In the genomic region with DNA sequence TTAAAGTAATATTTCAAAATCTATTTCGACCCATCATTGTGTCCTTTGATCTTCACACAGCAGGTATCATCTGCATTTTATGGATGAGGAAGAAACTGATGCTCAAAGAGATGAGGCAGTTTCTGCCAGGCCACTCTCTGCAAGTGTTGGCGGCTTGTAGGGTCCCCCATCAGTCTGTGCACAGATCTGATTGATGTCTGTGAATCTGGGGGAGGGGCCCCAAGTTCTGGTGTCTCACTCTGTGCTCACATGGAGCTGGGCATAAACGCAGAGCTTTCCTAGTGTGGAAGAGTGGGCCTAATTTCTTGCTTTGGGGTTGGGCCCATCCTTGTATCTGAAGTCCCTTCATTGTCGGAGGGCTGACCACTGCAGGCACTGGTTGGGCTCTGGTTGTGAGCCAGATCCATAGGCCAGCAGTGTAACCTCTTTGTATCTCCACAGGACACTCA, we compare ENCODE assay signal across 9 cellular contexts. TPM values are rescaled to one million over a fixed set of nuclear protein-coding genes. Genes with fewer than 3 reads are reported as not detected.
A peak's percentile ranks its signal among the peaks of the same experiment; 100 is the strongest.
DNase-seq lines count a peak whose midpoint lies in the region; ATAC-seq, FAIRE-seq and TF ChIP-seq lines count a peak whose summit lies in the region.
"Had no signal": no experiment of that assay in that cellular context is flagged by ENCODE, and none has a peak within 500 bp of the region (broad histone marks: within the 10 kb centered on the region; RNA-seq: fewer than 3 reads in every experiment).

No MANE protein-coding gene starts in this region.

- H3K9me3 ChIP-seq in kidney (ENCODE audit: control insufficient read depth in 1 of 2, low read length in 2 of 2) (no peaks in the 10 kb centered on the region), upper lobe of right lung (no peaks in the 10 kb centered on the region)

- ATAC-seq in activated naive CD8-positive, alpha-beta T cell treated with anti-CD3 and anti-CD28 coated beads, Interleukin-2, amount 50 U/mL, for 24 hours, result no peak
- ATAC-seq in upper lobe of right lung, result no peak

- no peak for DNase-seq in activated naive CD4-positive, alpha-beta T cell treated with anti-CD3 and anti-CD28 coated beads, Interleukin-2, amount 50 U/mL, for 16 hours
- DNase-seq in activated naive CD8-positive, alpha-beta T cell treated with anti-CD3 and anti-CD28 coated beads, Interleukin-2, amount 50 U/mL, for 24 hours, result no peak
- DNase-seq in kidney, result peak; percentile 28
- DNase-seq in upper lobe of right lung, result peak; percentile 20
- DNase-seq in NCI-H1436 treated with DMSO at 0.1 percent for 48 hours (lab: John Stamatoyannopoulos, UW), result no peak
- DNase-seq in superior temporal gyrus (ENCODE audit: extremely low spot score), result no peak
- no peak for DNase-seq in NCI-H2107 treated with DMSO at 0.1 percent for 48 hours (lab: John Stamatoyannopoulos, UW; ENCODE audit: unreplicated experiment)
- DNase-seq: NCI-H1930 had no signal

- peaks cover 43% of the 10 kb centered on the region for H3K4me1 Mint-ChIP-seq in activated naive CD4-positive, alpha-beta T cell treated with anti-CD3 and anti-CD28 coated beads, Interleukin-2, amount 50 U/mL, for 24 hours
- peaks cover 53% of the 10 kb centered on the region for H3K4me1 Mint-ChIP-seq in activated naive CD8-positive, alpha-beta T cell treated with anti-CD3 and anti-CD28 coated beads, Interleukin-2, amount 50 U/mL, for 24 hours

- no peaks in the 10 kb centered on the region for H3K27me3 Mint-ChIP-seq in activated naive CD4-positive, alpha-beta T cell treated with anti-CD3 and anti-CD28 coated beads, Interleukin-2, amount 50 U/mL, for 24 hours
- peaks cover 3% of the 10 kb centered on the region for H3K27me3 Mint-ChIP-seq in activated naive CD8-positive, alpha-beta T cell treated with anti-CD3 and anti-CD28 coated beads, Interleukin-2, amount 50 U/mL, for 24 hours

- peaks cover 12% of the 10 kb centered on the region for H3K36me3 Mint-ChIP-seq in activated naive CD4-positive, alpha-beta T cell treated with anti-CD3 and anti-CD28 coated beads, Interleukin-2, amount 50 U/mL, for 24 hours
- peaks cover 57% of the 10 kb centered on the region for H3K36me3 Mint-ChIP-seq in activated naive CD8-positive, alpha-beta T cell treated with anti-CD3 and anti-CD28 coated beads, Interleukin-2, amount 50 U/mL, for 24 hours (ENCODE audit: low read depth)

- no peak for FAIRE-seq in kidney (lab: Jason Lieb, UNC)

- peak overlapping the region; percentile 94 for H3K4me3 Mint-ChIP-seq in activated naive CD4-positive, alpha-beta T cell treated with anti-CD3 and anti-CD28 coated beads, Interleukin-2, amount 50 U/mL, for 24 hours
- H3K4me3 Mint-ChIP-seq in activated naive CD8-positive, alpha-beta T cell treated with anti-CD3 and anti-CD28 coated beads, Interleukin-2, amount 50 U/mL, for 24 hours, result peak overlapping the region; percentile 94

- TF ChIP-seq CTCF in kidney (IDR thresholded peaks at IDR 0.05; ENCODE audit: borderline replicate concordance, extremely low read depth, insufficient read depth) (no peak), upper lobe of right lung (IDR thresholded peaks at IDR 0.05) (no peak)

- H3K4me3 ChIP-seq in kidney (ENCODE audit: low read length in 2 of 2) (peak overlapping the region in 1 of 2 donors; percentile 82), upper lobe of right lung (peak overlapping the region; percentile 91)

- H3K27ac Mint-ChIP-seq in activated naive CD4-positive, alpha-beta T cell treated with anti-CD3 and anti-CD28 coated beads, Interleukin-2, amount 50 U/mL, for 24 hours, result peak overlapping the region; percentile 80
- peak overlapping the region; percentile 94 for H3K27ac Mint-ChIP-seq in activated naive CD8-positive, alpha-beta T cell treated with anti-CD3 and anti-CD28 coated beads, Interleukin-2, amount 50 U/mL, for 24 hours

- H3K36me3 ChIP-seq in kidney (ENCODE audit: control insufficient read depth in 1 of 2, insufficient read depth in 2 of 2, low read length in 2 of 2) (peaks cover 9% of the 10 kb centered on the region in 2 donors), upper lobe of right lung (peaks cover 56% of the 10 kb centered on the region)

- H3K27ac ChIP-seq in kidney (ENCODE audit: low read depth in 2 of 2, low read length in 2 of 2) (no peak overlapping the region), upper lobe of right lung (peak overlapping the region; percentile 60)

- no peaks in the 10 kb centered on the region for H3K9me3 Mint-ChIP-seq in activated naive CD4-positive, alpha-beta T cell treated with anti-CD3 and anti-CD28 coated beads, Interleukin-2, amount 50 U/mL, for 24 hours
- no peaks in the 10 kb centered on the region for H3K9me3 Mint-ChIP-seq in activated naive CD8-positive, alpha-beta T cell treated with anti-CD3 and anti-CD28 coated beads, Interleukin-2, amount 50 U/mL, for 24 hours

- H3K27me3 ChIP-seq in upper lobe of right lung, result no peaks in the 10 kb centered on the region

- intact Hi-C loops in kidney (cut with DNase I), result loop anchor here (10.0 kb wide), 1 partner anchor 94 kb away; the partner anchor contains the start of gene TANGO2
- intact Hi-C loops in upper lobe of right lung (cut with DNase I), result no loop called here

- H3K4me1 ChIP-seq in kidney (ENCODE audit: control insufficient read depth in 1 of 2, insufficient read depth in 1 of 2, low read depth in 1 of 2, low read length in 2 of 2) (peaks cover 4 to 18% of the 10 kb centered on the region in 2 donors), upper lobe of right lung (peaks cover 25% of the 10 kb centered on the region)

- H3K9ac ChIP-seq in kidney (ENCODE audit: low read length in 2 of 2), result peak overlapping the region in 1 of 2 donors; percentile 62

RNA-seq across cellular contexts. Expression of gene TRMT2A, which starts 1.6 kb away (rescaled TPM):
- 50.0 TPM for total RNA-seq in kidney
- 37.3 TPM for polyA plus RNA-seq in kidney (ENCODE audit: insufficient read depth, low read depth, low replicate concordance)
- 53.8 TPM for total RNA-seq in upper lobe of right lung

RNA-seq across cellular contexts. Expression of gene RANBP1, which starts 2.7 kb away (rescaled TPM):
- total RNA-seq in kidney (67.2 TPM), upper lobe of right lung (53.0 TPM)
- 80.5 TPM for polyA plus RNA-seq in kidney (ENCODE audit: insufficient read depth, low read depth, low replicate concordance)

RNA-seq across cellular contexts. Expression of gene ZDHHC8, which starts 13.0 kb away (rescaled TPM):
- total RNA-seq in kidney, result 57.1 TPM
- polyA plus RNA-seq in kidney (ENCODE audit: insufficient read depth, low read depth, low replicate concordance), result 18.8 TPM
- total RNA-seq in upper lobe of right lung, result 88.0 TPM

RNA-seq across cellular contexts. Expression of gene CCDC188, which starts 32.3 kb away (rescaled TPM):
- 2.8 TPM for total RNA-seq in kidney
- polyA plus RNA-seq in kidney (ENCODE audit: insufficient read depth, low read depth, low replicate concordance), result 0.54 TPM
- 1.6 TPM for total RNA-seq in upper lobe of right lung

RNA-seq across cellular contexts. Expression of gene DGCR8, which starts 38.6 kb away (rescaled TPM):
- total RNA-seq in kidney (40.1 TPM), upper lobe of right lung (35.5 TPM)
- 12.2 TPM for polyA plus RNA-seq in kidney (ENCODE audit: insufficient read depth, low read depth, low replicate concordance)

Comparison
In these comparisons a context has a peak if more than half of its experiments do, and no peak if none do; other contexts are left out.
1. DNase-seq: peak in kidney (single experiment) and upper lobe of right lung (single experiment); none in activated naive CD4-positive, alpha-beta T cell treated with anti-CD3 and anti-CD28 coated beads, Interleukin-2, amount 50 U/mL, for 16 hours (single experiment), activated naive CD8-positive, alpha-beta T cell treated with anti-CD3 and anti-CD28 coated beads, Interleukin-2, amount 50 U/mL, for 24 hours (single experiment), NCI-H1436 treated with DMSO at 0.1 percent for 48 hours (single experiment), superior temporal gyrus (single experiment) and NCI-H2107 treated with DMSO at 0.1 percent for 48 hours (single experiment).